12 cellular contexts compared by ENCODE assay signal in the genomic region with DNA sequence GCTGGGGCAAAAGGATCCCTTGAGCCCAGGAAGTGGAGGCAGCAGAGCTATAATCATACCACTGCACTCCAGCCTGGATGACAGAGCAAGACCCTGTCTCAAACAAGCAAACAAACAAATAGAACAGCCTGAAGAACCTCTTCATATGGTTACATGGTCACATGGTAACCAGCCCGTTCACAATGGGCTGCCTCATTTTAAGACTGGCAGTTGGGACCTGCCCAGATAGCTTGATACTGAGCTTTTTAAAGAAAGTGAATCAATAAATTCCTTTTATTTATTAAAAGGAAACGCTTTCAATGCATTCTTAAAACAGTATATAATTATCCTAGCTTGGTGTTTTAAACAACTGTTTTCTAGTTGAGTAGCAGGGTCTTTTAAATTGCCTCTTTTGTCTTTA. TPM values are rescaled to one million over a fixed set of nuclear protein-coding genes. Genes with fewer than 3 reads are reported as not detected.
DNase-seq lines count a peak whose midpoint lies in the region; ATAC-seq and TF ChIP-seq lines count a peak whose summit lies in the region.
"Had no signal": no experiment of that assay in that cellular context is flagged by ENCODE, and none has a peak within 500 bp of the region (broad histone marks: within the 10 kb centered on the region; RNA-seq: fewer than 3 reads in every experiment).

No MANE protein-coding gene starts in this region.

- no peaks in the 10 kb centered on the region for H3K27me3 ChIP-seq in effector memory CD4-positive, alpha-beta T cell (replicated peaks; ENCODE audit: control insufficient read depth, insufficient read depth, low read length, poor library complexity, severe bottlenecking)
- no peaks in the 10 kb centered on the region for H3K27me3 ChIP-seq in prostate gland (replicated peaks; ENCODE audit: insufficient read depth)
- H3K27me3 ChIP-seq: SJSA1 had no signal

- no peaks in the 10 kb centered on the region for H3K27me3 Mint-ChIP-seq in activated T-cell treated with anti-CD3 and anti-CD28 coated beads, Interleukin-2, amount 50 U/mL, for 24 hours
- H3K27me3 Mint-ChIP-seq in activated T-cell treated with anti-CD3 and anti-CD28 coated beads, Interleukin-2, amount 50 U/mL, for 72 hours (ENCODE audit: low read depth) = no peaks in the 10 kb centered on the region
- H3K27me3 Mint-ChIP-seq in HFFc6 (ENCODE audit: insufficient read depth) = peaks cover 2% of the 10 kb centered on the region; the same call in 1 of the 2 replicates
- H3K27me3 Mint-ChIP-seq: type B pancreatic cell had no signal

- H3K9me3 Mint-ChIP-seq in activated T-cell treated with anti-CD3 and anti-CD28 coated beads, Interleukin-2, amount 50 U/mL, for 24 hours = no peaks in the 10 kb centered on the region
- H3K9me3 Mint-ChIP-seq in activated T-cell treated with anti-CD3 and anti-CD28 coated beads, Interleukin-2, amount 50 U/mL, for 72 hours = no peaks in the 10 kb centered on the region
- no peaks in the 10 kb centered on the region for H3K9me3 Mint-ChIP-seq in HFFc6
- H3K9me3 Mint-ChIP-seq: type B pancreatic cell had no signal

- no peak for TF ChIP-seq POLR2A in prostate gland (IDR thresholded peaks at IDR 0.05)

- no peak for DNase-seq in activated T-cell treated with anti-CD3 and anti-CD28 coated beads, Interleukin-2, amount 50 U/mL, for 24 hours
- DNase-seq in activated T-cell treated with anti-CD3 and anti-CD28 coated beads, Interleukin-2, amount 50 U/mL, for 72 hours = no peak
- no peak for DNase-seq in RWPE1 (ENCODE audit: low spot score)
- DNase-seq in globus pallidus (ENCODE audit: low spot score) = peak; percentile 67
- peak; percentile 65 for DNase-seq in superior temporal gyrus (ENCODE audit: extremely low spot score)
- no peak for DNase-seq in HFFc6
- no peak for DNase-seq in effector memory CD4-positive, alpha-beta T cell
- no peak for DNase-seq in prostate gland (ENCODE audit: low spot score)
- DNase-seq: NK-92 treated with Interleukin-12 subunit alpha and Interleukin-12 subunit beta, amount 100 ng/mL, for 24 hours; stimulated activated CD4-positive, alpha-beta T cell treated with anti-CD3 and anti-CD28 coated beads, Interleukin-15, amount 100 ng/mL, for 24 hours had no signal

- peak overlapping the region; percentile 57 for H3K27ac Mint-ChIP-seq in activated T-cell treated with anti-CD3 and anti-CD28 coated beads, Interleukin-2, amount 50 U/mL, for 24 hours
- no peak overlapping the region for H3K27ac Mint-ChIP-seq in activated T-cell treated with anti-CD3 and anti-CD28 coated beads, Interleukin-2, amount 50 U/mL, for 72 hours
- H3K27ac Mint-ChIP-seq in HFFc6 = no peak overlapping the region
- H3K27ac Mint-ChIP-seq: type B pancreatic cell had no signal

- peak overlapping the region; percentile 15; the same call in 1 of the 2 replicates for H3K27ac ChIP-seq in RWPE1
- no peak overlapping the region for H3K27ac ChIP-seq in effector memory CD4-positive, alpha-beta T cell (ENCODE audit: insufficient read depth, low read length, poor library complexity, severe bottlenecking)
- H3K27ac ChIP-seq in prostate gland = no peak overlapping the region
- H3K27ac ChIP-seq: SJSA1 had no signal

- WGBS in prostate gland = 50% methylated on average over 2 of the region's 2 CpGs

- H3K36me3 Mint-ChIP-seq in activated T-cell treated with anti-CD3 and anti-CD28 coated beads, Interleukin-2, amount 50 U/mL, for 24 hours (ENCODE audit: low read depth) = peaks cover 64% of the 10 kb centered on the region
- H3K36me3 Mint-ChIP-seq in activated T-cell treated with anti-CD3 and anti-CD28 coated beads, Interleukin-2, amount 50 U/mL, for 72 hours (ENCODE audit: insufficient read depth in 2 of 2) = no peaks in the 10 kb centered on the region
- peaks cover 11% of the 10 kb centered on the region; the same call in 1 of the 2 replicates for H3K36me3 Mint-ChIP-seq in HFFc6 (ENCODE audit: low read depth)

- POLR2A ChIA-PET in RWPE1 (lab: Yijun Ruan, JAX; ENCODE audit: low non-redundant PET) = interaction anchor here (0.6 kb wide), 2 partner anchors 8 to 85 kb away, joined by 3 to 4 read pairs; no protein-coding TSS in a partner anchor

- CTCF ChIA-PET in RWPE1 (lab: Yijun Ruan, JAX) = interaction anchor here (0.9 kb wide), 1 partner anchor 11 kb away, joined by 4 read pairs; no protein-coding TSS in a partner anchor

- ATAC-seq in activated T-cell treated with anti-CD3 and anti-CD28 coated beads, Interleukin-2, amount 50 U/mL, for 72 hours (replicated peaks in 1 of 2) = no peak

- H3K4me1 Mint-ChIP-seq in activated T-cell treated with anti-CD3 and anti-CD28 coated beads, Interleukin-2, amount 50 U/mL, for 24 hours (ENCODE audit: low read depth) = peaks cover 55% of the 10 kb centered on the region
- peaks cover 5% of the 10 kb centered on the region for H3K4me1 Mint-ChIP-seq in activated T-cell treated with anti-CD3 and anti-CD28 coated beads, Interleukin-2, amount 50 U/mL, for 72 hours (ENCODE audit: low read depth)
- peaks cover 28% of the 10 kb centered on the region for H3K4me1 Mint-ChIP-seq in HFFc6 (ENCODE audit: low read depth)

- H3K36me3 ChIP-seq in effector memory CD4-positive, alpha-beta T cell (ENCODE audit: control insufficient read depth, insufficient read depth, low read length) = peaks cover 8% of the 10 kb centered on the region
- no peaks in the 10 kb centered on the region for H3K36me3 ChIP-seq in prostate gland

- H3K9me3 ChIP-seq in effector memory CD4-positive, alpha-beta T cell (ENCODE audit: control insufficient read depth, low read length) = no peaks in the 10 kb centered on the region
- no peaks in the 10 kb centered on the region for H3K9me3 ChIP-seq in prostate gland
- H3K9me3 ChIP-seq: SJSA1 had no signal

- intact Hi-C loops in prostate gland (cut with DNase I) = no loop called here

- TF ChIP-seq CTCF in RWPE1 (conservative IDR thresholded peaks at IDR 0.05; ENCODE audit: low read depth) (no peak), HFFc6 (IDR thresholded peaks at IDR 0.05) (no peak), prostate gland (IDR thresholded peaks at IDR 0.05) (no peak)

- no peak overlapping the region for H3K4me3 ChIP-seq in effector memory CD4-positive, alpha-beta T cell (ENCODE audit: insufficient read depth, low read depth, low read length, poor library complexity, severe bottlenecking)
- no peak overlapping the region for H3K4me3 ChIP-seq in prostate gland
- H3K4me3 ChIP-seq: SJSA1 had no signal

- H3K4me3 Mint-ChIP-seq in activated T-cell treated with anti-CD3 and anti-CD28 coated beads, Interleukin-2, amount 50 U/mL, for 24 hours = no peak overlapping the region
- H3K4me3 Mint-ChIP-seq in activated T-cell treated with anti-CD3 and anti-CD28 coated beads, Interleukin-2, amount 50 U/mL, for 72 hours = peak overlapping the region in 1 of 2 donors; percentile 6
- no peak overlapping the region for H3K4me3 Mint-ChIP-seq in HFFc6
- H3K4me3 Mint-ChIP-seq: type B pancreatic cell had no signal

- peaks cover 33% of the 10 kb centered on the region for H3K4me1 ChIP-seq in effector memory CD4-positive, alpha-beta T cell (ENCODE audit: control insufficient read depth, insufficient read depth, low read length, poor library complexity, severe bottlenecking)
- H3K4me1 ChIP-seq in prostate gland (replicated peaks) = no peaks in the 10 kb centered on the region

RNA-seq across cellular contexts. Expression of gene MLXIP, which starts 10.5 kb away (rescaled TPM):
- 10 to 100 TPM; 17.1 to 17.5 TPM for total RNA-seq in activated T-cell treated with anti-CD3 and anti-CD28 coated beads, Interleukin-2, amount 50 U/mL, for 72 hours
- total RNA-seq in HFFc6 (2021; fragmentation: NEBNext Ultra II Directional; extraction: Animal tissue kit (Norgen Biotek cat#: 25700)) = 10 to 100 TPM; 19.0 to 23.8 (median 21.7) TPM
- 10 to 100 TPM; 13.1 to 57.7 TPM for total RNA-seq in prostate gland

Comparison
In these comparisons a context has a peak if more than half of its experiments do, and no peak if none do; other contexts are left out.
1. DNase-seq: peak in globus pallidus (single experiment) and superior temporal gyrus (single experiment); none in activated T-cell treated with anti-CD3 and anti-CD28 coated beads, Interleukin-2, amount 50 U/mL, for 24 hours (single experiment), activated T-cell treated with anti-CD3 and anti-CD28 coated beads, Interleukin-2, amount 50 U/mL, for 72 hours (0 of 2), RWPE1 (single experiment), HFFc6 (single experiment), effector memory CD4-positive, alpha-beta T cell (0 of 3) and prostate gland (single experiment).